ENCODE assay signal across 25 cellular contexts in genomic region chr14:35730871-35731270, GRCh38.
DNase-seq lines count a peak whose midpoint lies in the region; ATAC-seq, FAIRE-seq and TF ChIP-seq lines count a peak whose summit lies in the region.
"Had no signal": no experiment of that assay in that cellular context is flagged by ENCODE, and none has a peak within 500 bp of the region (broad histone marks: within the 10 kb centered on the region; RNA-seq: fewer than 3 reads in every experiment).

No MANE protein-coding gene starts in this region.

- peak overlapping the region; percentile 15; the same call in 1 of the 2 replicates for H3K27ac Mint-ChIP-seq in WTC11
- H3K27ac Mint-ChIP-seq: CD4-positive, alpha-beta T cell had no signal

- no peaks in the 10 kb centered on the region for H4K20me1 ChIP-seq in HepG2 (ENCODE audit: insufficient read depth, low read length)
- H4K20me1 ChIP-seq: BLaER1 treated with 17β-estradiol and CSF1 and Interleukin-3, amounts not matched to agents 10 nM and 100 nM had no signal

- TF ChIP-seq CTCF in HepG2 (CRISPR knock-in tag; IDR thresholded peaks at IDR 0.05): no peak
- no peak for TF ChIP-seq CTCF in right lobe of liver (IDR thresholded peaks at IDR 0.05)
- no peak for TF ChIP-seq CTCF in WTC11 (IDR thresholded peaks at IDR 0.05)

- H4K8ac ChIP-seq in mesendoderm (ENCODE audit: low read depth, low read length): no peak overlapping the region

- no peaks in the 10 kb centered on the region for H3K27me3 Mint-ChIP-seq in WTC11 (ENCODE audit: low read depth)
- H3K27me3 Mint-ChIP-seq: CD4-positive, alpha-beta T cell had no signal

- H3K4me3 ChIP-seq in HepG2 (replicated peaks in 1 of 3; ENCODE audit: insufficient read depth in 1 of 3, low read depth in 2 of 3, low read length in 3 of 3) (no peak overlapping the region), right lobe of liver (no peak overlapping the region), mesendoderm (ENCODE audit: low read length) (no peak overlapping the region), H7 (ENCODE audit: insufficient read depth, low read depth, low read length) (no peak overlapping the region)
- H3K4me3 ChIP-seq: BLaER1 treated with 17β-estradiol and CSF1 and Interleukin-3, amounts not matched to agents 10 nM and 100 nM; GM12878; MG63; Peyer's patch had no signal

- no peak overlapping the region for H3K4ac ChIP-seq in mesendoderm (ENCODE audit: low read depth, low read length)

- H3K36me3 ChIP-seq in HepG2 (replicated peaks in 1 of 2; ENCODE audit: control insufficient read depth in 1 of 2, insufficient read depth in 2 of 2, low read length in 2 of 2): peaks cover 10 to 63% of the 10 kb centered on the region in 2 experiments
- H3K36me3 ChIP-seq in right lobe of liver: no peaks in the 10 kb centered on the region
- no peaks in the 10 kb centered on the region for H3K36me3 ChIP-seq in mesendoderm (ENCODE audit: control insufficient read depth, insufficient read depth, low read length)
- H3K36me3 ChIP-seq in H7 (replicated peaks; ENCODE audit: control insufficient read depth, insufficient read depth, low read length): no peaks in the 10 kb centered on the region
- H3K36me3 ChIP-seq: MG63 had no signal

- no peak for FAIRE-seq in HepG2 (lab: Jason Lieb, UNC)
- FAIRE-seq: GM12878, H1 had no signal

- BruUV-seq in HepG2 (replicated peaks; lab: Mats Ljungman, UMichigan): no TSS peak

- H3K4me2 ChIP-seq in HepG2 (ENCODE audit: low read depth, low read length) (no peak overlapping the region), mesendoderm (ENCODE audit: low read length) (no peak overlapping the region)
- H3K4me2 ChIP-seq: BLaER1 treated with 17β-estradiol and CSF1 and Interleukin-3, amounts not matched to agents 10 nM and 100 nM had no signal

- no peaks in the 10 kb centered on the region for H3K9me3 ChIP-seq in HepG2 (ENCODE audit: low read length)
- H3K9me3 ChIP-seq in right lobe of liver: no peaks in the 10 kb centered on the region
- H3K9me3 ChIP-seq: MG63, Peyer's patch had no signal

- H2AK5ac ChIP-seq in mesendoderm (ENCODE audit: low read length): no peak overlapping the region

- DNase-seq in HepG2 (ENCODE audit: low spot score): no peak
- DNase-seq in right lobe of liver: no peak
- no peak for DNase-seq in WTC11 (ENCODE audit: low spot score)
- DNase-seq in mesendoderm: peak; percentile 15
- no peak for DNase-seq in DMS53 treated with DMSO at 0.1 percent for 48 hours (lab: John Stamatoyannopoulos, UW; ENCODE audit: unreplicated experiment)
- DNase-seq in H7: no peak
- no peak for DNase-seq in AG08395 (ENCODE audit: low spot score)
- DNase-seq: AML-193; CD4-positive, alpha-beta T cell; COR-L47; DMS53; EL; GDM1; MG63; NCI-H2029; NCI-H446 treated with DMSO at 0.1 percent for 48 hours; NCI-H526 treated with DMSO at 0.1 percent for 48 hours; OCI-M1; Peyer's patch; SHP77 treated with DMSO at 0.1 percent for 48 hours had no signal

- POLR2A ChIA-PET in HepG2 (lab: Yijun Ruan, JAX) (no interaction called here), WTC11 (lab: Charles Lee) (no interaction called here)

- 0 out of 2 replicates have a peak, but pooled peaks cover 5% of the 10 kb centered on the region for H3K4me1 ChIP-seq in HepG2 (ENCODE audit: insufficient read depth, low read length)
- peaks cover 0 to 3% (median 0%) of the 10 kb centered on the region in 4 donors for H3K4me1 ChIP-seq in right lobe of liver
- H3K4me1 ChIP-seq in mesendoderm (ENCODE audit: control insufficient read depth, low read depth, low read length): no peaks in the 10 kb centered on the region
- H3K4me1 ChIP-seq: BLaER1 treated with 17β-estradiol and CSF1 and Interleukin-3, amounts not matched to agents 10 nM and 100 nM; Peyer's patch had no signal

- CTCF ChIA-PET in HepG2 (lab: Yijun Ruan, JAX; ENCODE audit: low intra/inter-chr PET ratio, low total read pairs): no interaction called here
- CTCF ChIA-PET in WTC11 (lab: Charles Lee): interaction anchor here (0.6 to 1.1 kb wide), 3 partner anchors 78 to 858 kb away, joined by 3 to 4 read pairs (median 3); partner anchors contain the start of gene RALGAPA1

- H3K18ac ChIP-seq in mesendoderm (ENCODE audit: low read length): no peak overlapping the region

- no peak overlapping the region for H3K27ac ChIP-seq in HepG2 (ENCODE audit: extremely low read length, insufficient read depth, low read length)
- no peak overlapping the region for H3K27ac ChIP-seq in right lobe of liver
- H3K27ac ChIP-seq in mesendoderm (ENCODE audit: low read depth, low read length): no peak overlapping the region
- H3K27ac ChIP-seq: BLaER1 treated with 17β-estradiol and CSF1 and Interleukin-3, amounts not matched to agents 10 nM and 100 nM; HL-60; Peyer's patch had no signal

- no peak overlapping the region for H3K23ac ChIP-seq in mesendoderm (ENCODE audit: low read length)

- TF ChIP-seq POLR2A in HepG2 (IDR thresholded peaks at IDR 0.05; ENCODE audit: insufficient read depth in 1 of 2, low read depth in 2 of 2, low read length in 2 of 2) (no peak), right lobe of liver (IDR thresholded peaks at IDR 0.05) (no peak)

- peaks cover 12% of the 10 kb centered on the region for H3K4me1 Mint-ChIP-seq in WTC11

- H3K9me3 Mint-ChIP-seq in WTC11: peaks cover 6% of the 10 kb centered on the region; the same call in 1 of the 2 replicates
- H3K9me3 Mint-ChIP-seq: CD4-positive, alpha-beta T cell had no signal

- no peak overlapping the region for H4K5ac ChIP-seq in mesendoderm (ENCODE audit: low read length)

- no peak overlapping the region for H3K9ac ChIP-seq in HepG2 (ENCODE audit: insufficient read depth, low read depth, low read length)
- H3K9ac ChIP-seq in mesendoderm (ENCODE audit: low read length): no peak overlapping the region
- H3K9ac ChIP-seq: BLaER1 treated with 17β-estradiol and CSF1 and Interleukin-3, amounts not matched to agents 10 nM and 100 nM had no signal

- ATAC-seq in HepG2: peak; percentile 29; the same call in 2 of the 3 replicates
- no peak for ATAC-seq in right lobe of liver
- no peak for ATAC-seq in WTC11
- ATAC-seq in HG02763 (IDR thresholded peaks at IDR 0.05; ENCODE audit: unreplicated experiment): no peak
- ATAC-seq: GM12878 had no signal

- H2BK120ac ChIP-seq in mesendoderm (ENCODE audit: low read depth, low read length): no peak overlapping the region

- H2AFZ ChIP-seq in HepG2 (ENCODE audit: low read length): no peak overlapping the region

- H3K36me3 Mint-ChIP-seq in WTC11: peaks cover 18% of the 10 kb centered on the region; the same call in 1 of the 2 replicates

- TF ChIP-seq EP300 in HepG2 (IDR thresholded peaks at IDR 0.05; ENCODE audit: low read depth in 2 of 2, low read length in 2 of 2) (no peak), HepG2 (CRISPR knock-in tag; IDR thresholded peaks at IDR 0.05; ENCODE audit: borderline replicate concordance) (no peak)

- no peak overlapping the region for H2BK5ac ChIP-seq in mesendoderm (ENCODE audit: low read length)

- intact Hi-C loops in HepG2 (cut with micrococcal nuclease; ENCODE audit: unreplicated experiment) (no loop called here), right lobe of liver (cut with DNase I) (no loop called here)

- WGBS in HepG2 (ENCODE audit: low lambda C conversion rate): 97% methylated on average over 4 of the region's 4 CpGs
- WGBS in right lobe of liver (ENCODE audit: insufficient coverage, low coverage, low lambda C conversion rate, missing lambda C conversion rate): 76% methylated on average over 2 of the region's 4 CpGs
- WGBS in mesendoderm (ENCODE audit: extremely low coverage, insufficient coverage, low lambda C conversion rate): no CpG with 5 or more reads among the region's 4 CpGs

- H3K79me2 ChIP-seq in HepG2 (ENCODE audit: insufficient read depth, low read length): peaks cover 3% of the 10 kb centered on the region
- no peaks in the 10 kb centered on the region for H3K79me2 ChIP-seq in mesendoderm (ENCODE audit: control insufficient read depth, insufficient read depth, low read length)

- H3K27me3 ChIP-seq in HepG2 (ENCODE audit: control insufficient read depth in 1 of 2, insufficient read depth in 2 of 2, low read length in 2 of 2) (no peaks in the 10 kb centered on the region), right lobe of liver (no peaks in the 10 kb centered on the region), mesendoderm (ENCODE audit: insufficient read depth, low read length, poor library complexity) (no peaks in the 10 kb centered on the region), H7 (ENCODE audit: control insufficient read depth, insufficient read depth, low read length) (no peaks in the 10 kb centered on the region)
- H3K27me3 ChIP-seq: BLaER1 treated with 17β-estradiol and CSF1 and Interleukin-3, amounts not matched to agents 10 nM and 100 nM; MG63; Peyer's patch had no signal

- H3K4me3 Mint-ChIP-seq in WTC11: no peak overlapping the region
- H3K4me3 Mint-ChIP-seq: CD4-positive, alpha-beta T cell had no signal

- H3K56ac ChIP-seq in mesendoderm (ENCODE audit: low read length): no peak overlapping the region

- in situ Hi-C loops in HepG2 (cut with HindIII; ENCODE audit: extremely low pct_ligation_motif_present, low pct_unique_long_range_greater_than_20kb): no loop called here

- H3K79me1 ChIP-seq in mesendoderm (ENCODE audit: low read length): no peaks in the 10 kb centered on the region

- no peak overlapping the region for H2BK15ac ChIP-seq in mesendoderm (replicated peaks; ENCODE audit: low read depth)

- no peak for TF ChIP-seq RAD21 in HepG2 (CRISPR knock-in tag; IDR thresholded peaks at IDR 0.05)

TF ChIP-seq in HepG2, 621 proteins besides CTCF, POLR2A, EP300 and RAD21 (continues in another document):
- no peak for TF ChIP-seq HOXA5 (CRISPR knock-in tag; IDR thresholded peaks at IDR 0.05)

TF ChIP-seq in WTC11, 78 proteins besides CTCF, POLR2A, EP300 and RAD21 (continues in another document):
- TF ChIP-seq ZNF219 (CRISPR knock-in tag; IDR thresholded peaks at IDR 0.05; ENCODE audit: borderline replicate concordance) (no peak), NFATC4 (CRISPR knock-in tag; IDR thresholded peaks at IDR 0.05) (no peak), ATF6 (CRISPR knock-in tag; IDR thresholded peaks at IDR 0.05) (no peak)
